ENCODE assay signal across 8 cellular contexts in genomic region chr3:160755776-160756304, GRCh38. TPM values are rescaled to one million over a fixed set of nuclear protein-coding genes. Genes with fewer than 3 reads are reported as not detected.
A peak's percentile ranks its signal among the peaks of the same experiment; 100 is the strongest.
DNase-seq lines count a peak whose midpoint lies in the region; ATAC-seq lines count a peak whose summit lies in the region.

PPM1L (plus strand) TSS chr3:160756231.

- ATAC-seq in GM18867 (IDR thresholded peaks at IDR 0.05; ENCODE audit: unreplicated experiment) (peak; percentile 50), HG03097 (IDR thresholded peaks at IDR 0.05; ENCODE audit: low FRiP score, unreplicated experiment) (peak; percentile 35)
- ATAC-seq in stimulated activated naive CD8-positive, alpha-beta T cell treated with anti-CD3 and anti-CD28 coated beads, Interleukin-15, Interleukin-2, amounts not matched to agents 100 U/mL and 50 U/mL, for 24 hours: peak; percentile 57

- peak within 1 kb of the TSS; percentile 65 for H3K9ac ChIP-seq in muscle layer of colon (ENCODE audit: low read length)

- H3K4me1 ChIP-seq in esophagus (ENCODE audit: control insufficient read depth in 2 of 2, insufficient read depth in 2 of 2, low read length in 1 of 2) (peaks cover 0 to 9% of the 10 kb centered on the region in 2 donors), muscle layer of colon (ENCODE audit: insufficient read depth, low read length) (peaks cover 29% of the 10 kb centered on the region)

- H3K36me3 ChIP-seq in esophagus (ENCODE audit: control insufficient read depth in 2 of 2, insufficient read depth in 2 of 2, low read length in 1 of 2): no peaks in the 10 kb centered on the region
- H3K36me3 ChIP-seq in muscle layer of colon (ENCODE audit: insufficient read depth, low read length): no peaks in the 10 kb centered on the region

- H3K9me3 ChIP-seq in esophagus (ENCODE audit: control insufficient read depth in 2 of 2, insufficient read depth in 1 of 2, low read depth in 1 of 2, low read length in 1 of 2): no peaks in the 10 kb centered on the region
- no peaks in the 10 kb centered on the region for H3K9me3 ChIP-seq in muscle layer of colon (ENCODE audit: low read length)

- peak within 1 kb of the TSS; percentile 82 for H3K4me3 ChIP-seq in esophagus (ENCODE audit: low read depth in 1 of 2, low read length in 2 of 2)
- H3K4me3 ChIP-seq in muscle layer of colon (ENCODE audit: low read depth in 1 of 2, low read length in 2 of 2): peak within 1 kb of the TSS; percentile 88 to 98

- H3K27me3 ChIP-seq in esophagus (ENCODE audit: control insufficient read depth in 1 of 2, insufficient read depth in 2 of 2, low read length in 2 of 2) (no peaks in the 10 kb centered on the region), muscle layer of colon (ENCODE audit: control insufficient read depth in 1 of 2, insufficient read depth in 2 of 2, low read length in 2 of 2) (no peaks in the 10 kb centered on the region)

- DNase-seq in AG20443 (ENCODE audit: low spot score) (peak; percentile 67), NCI-H69 (lab: John Stamatoyannopoulos, UW) (peak; percentile 78)
- peak; percentile 75 for DNase-seq in activated T-cell treated with anti-CD3 and anti-CD28 coated beads, Interleukin-2, amount 50 U/mL, for 1 hour
- DNase-seq in stimulated activated naive CD8-positive, alpha-beta T cell treated with anti-CD3 and anti-CD28 coated beads, Interleukin-15, Interleukin-2, amounts not matched to agents 100 U/mL and 50 U/mL, for 24 hours: peak; percentile 67

- 0% methylated on average over 58 to 64 of the region's 64 CpGs for WGBS in esophagus, 2 donors

- H3K27ac ChIP-seq in esophagus (ENCODE audit: low read depth in 2 of 2, low read length in 1 of 2): peak within 1 kb of the TSS; percentile 92 to 95
- peak within 1 kb of the TSS; percentile 90 for H3K27ac ChIP-seq in muscle layer of colon (ENCODE audit: low read depth, low read length)

RNA-seq across cellular contexts. Expression of gene PPM1L, which starts in this region (rescaled TPM):
- 1 to 10 TPM; 2.7 to 3.0 TPM for polyA plus RNA-seq in esophagus

Comparison
In these comparisons a context has a peak if more than half of its experiments do, and no peak if none do; other contexts are left out.
1. Peak in every context shown above with its lines: DNase-seq, ATAC-seq, H3K4me3 ChIP-seq and H3K27ac ChIP-seq.